ENCODE assay signal across 10 cellular contexts in genomic region chr4:143358419-143358818, GRCh38. TPM values are rescaled to one million over a fixed set of nuclear protein-coding genes. Genes with fewer than 3 reads are reported as not detected.
A peak's percentile ranks its signal among the peaks of the same experiment; 100 is the strongest.
DNase-seq lines count a peak whose midpoint lies in the region; ATAC-seq and TF ChIP-seq lines count a peak whose summit lies in the region.
"Had no signal": no experiment of that assay in that cellular context is flagged by ENCODE, and none has a peak within 500 bp of the region (broad histone marks: within the 10 kb centered on the region; RNA-seq: fewer than 3 reads in every experiment).

No MANE protein-coding gene starts in this region.

- CTCF ChIA-PET in mammary epithelial cell (lab: Charles Lee; ENCODE audit: low non-redundant PET): no interaction called here

- no peaks in the 10 kb centered on the region for H4K20me1 ChIP-seq in mammary epithelial cell (ENCODE audit: insufficient read depth, low read length)

- no peaks in the 10 kb centered on the region for H3K36me3 Mint-ChIP-seq in naive thymus-derived CD8-positive, alpha-beta T cell

- peaks cover 13 to 66% (median 15%) of the 10 kb centered on the region in 4 donors for H3K4me1 Mint-ChIP-seq in naive thymus-derived CD8-positive, alpha-beta T cell

- H3K36me3 ChIP-seq in heart left ventricle (no peaks in the 10 kb centered on the region), mammary epithelial cell (ENCODE audit: insufficient read depth, low read length) (no peaks in the 10 kb centered on the region)
- H3K36me3 ChIP-seq: left ventricle myocardium inferior had no signal

- peak overlapping the region in 6 of 10 donors; percentile 27 to 83 (median 65) for H3K4me3 Mint-ChIP-seq in naive thymus-derived CD8-positive, alpha-beta T cell

- no peaks in the 10 kb centered on the region for H3K27me3 Mint-ChIP-seq in naive thymus-derived CD8-positive, alpha-beta T cell

- peak overlapping the region; percentile 14 for H3K9ac ChIP-seq in mammary epithelial cell (ENCODE audit: insufficient read depth, low read length)

- H2AFZ ChIP-seq in mammary epithelial cell (ENCODE audit: low read depth, low read length): no peak overlapping the region

- BruUV-seq in mammary epithelial cell (replicated peaks; lab: Mats Ljungman, UMichigan): TSS peak; percentile 42

- H3K4me2 ChIP-seq in mammary epithelial cell (ENCODE audit: insufficient read depth, low read depth, low read length): peak overlapping the region; percentile 66

- 50 to 57% (median 54%) methylated on average over 3 of the region's 3 CpGs for WGBS in heart left ventricle, 4 donors
- WGBS in right cardiac atrium: 59% methylated on average over 3 of the region's 3 CpGs
- WGBS in mammary epithelial cell (ENCODE audit: low coverage, missing lambda C conversion rate): 70% methylated on average over 3 of the region's 3 CpGs

- no peaks in the 10 kb centered on the region for H3K9me3 Mint-ChIP-seq in naive thymus-derived CD8-positive, alpha-beta T cell

- ATAC-seq in heart left ventricle: no peak
- no peak for ATAC-seq in right cardiac atrium
- no peak for ATAC-seq in naive thymus-derived CD8-positive, alpha-beta T cell
- ATAC-seq in HG02884 (IDR thresholded peaks at IDR 0.05; ENCODE audit: unreplicated experiment): no peak
- ATAC-seq in GM21529 (IDR thresholded peaks at IDR 0.05; ENCODE audit: unreplicated experiment): no peak
- no peak for ATAC-seq in HG03520 (IDR thresholded peaks at IDR 0.05; ENCODE audit: unreplicated experiment)

- H3K4me3 ChIP-seq in heart left ventricle (no peak overlapping the region), right cardiac atrium (ENCODE audit: low read length) (no peak overlapping the region), mammary epithelial cell (replicated peaks in 1 of 3; ENCODE audit: insufficient read depth in 1 of 3, low read depth in 2 of 3, low read length in 3 of 3) (no peak overlapping the region)

- intact Hi-C loops in heart left ventricle (cut with DNase I): no loop called here
- intact Hi-C loops in right cardiac atrium (cut with DNase I): no loop called here
- intact Hi-C loops in mammary epithelial cell (cut with micrococcal nuclease): no loop called here

- H3K27ac Mint-ChIP-seq in naive thymus-derived CD8-positive, alpha-beta T cell: peak overlapping the region in 1 of 10 donors; percentile 84

- H3K27me3 ChIP-seq in heart left ventricle (no peaks in the 10 kb centered on the region), right cardiac atrium (ENCODE audit: control insufficient read depth, insufficient read depth) (no peaks in the 10 kb centered on the region), mammary epithelial cell (ENCODE audit: insufficient read depth, low read length) (no peaks in the 10 kb centered on the region)

- peak overlapping the region in 9 of 12 donors; percentile 1 to 82 (median 39) for H3K27ac ChIP-seq in heart left ventricle
- no peak overlapping the region for H3K27ac ChIP-seq in right cardiac atrium (ENCODE audit: low read length)
- peak overlapping the region; percentile 94 for H3K27ac ChIP-seq in mammary epithelial cell (ENCODE audit: insufficient read depth, low read depth, low read length)
- H3K27ac ChIP-seq: left ventricle myocardium inferior had no signal

- in situ Hi-C loops in mammary epithelial cell (cut with MboI; ENCODE audit: low sequenced_read_pairs in 2 of 2): no loop called here

- peaks cover 70% of the 10 kb centered on the region for H3K79me2 ChIP-seq in mammary epithelial cell (ENCODE audit: insufficient read depth, low read length)

- POLR2A ChIA-PET in naive thymus-derived CD8-positive, alpha-beta T cell (lab: Charles Lee): no interaction called here

- H3K4me1 ChIP-seq in heart left ventricle (peaks cover 6 to 100% (median 82%) of the 10 kb centered on the region in 12 donors), right cardiac atrium (ENCODE audit: control insufficient read depth, insufficient read depth, low read length) (peaks cover 4% of the 10 kb centered on the region), mammary epithelial cell (ENCODE audit: insufficient read depth, low read length) (peaks cover 63% of the 10 kb centered on the region)
- H3K4me1 ChIP-seq: left ventricle myocardium inferior had no signal

- no peak for TF ChIP-seq CTCF in heart left ventricle (IDR thresholded peaks at IDR 0.05)
- TF ChIP-seq CTCF in mammary epithelial cell (conservative IDR thresholded peaks at IDR 0.05 in 1 of 2, IDR thresholded peaks at IDR 0.05 in 1 of 2; ENCODE audit: extremely low read depth in 1 of 2, insufficient read depth in 1 of 2, low read depth in 1 of 2, low read length in 2 of 2): no peak

- TF ChIP-seq POLR2A in heart left ventricle (IDR thresholded peaks at IDR 0.05): no peak

- dilution Hi-C loops in mammary epithelial cell (cut with HindIII; ENCODE audit: low sequenced_read_pairs): no loop called here

- H3K9me3 ChIP-seq in heart left ventricle: no peaks in the 10 kb centered on the region
- H3K9me3 ChIP-seq in right cardiac atrium (ENCODE audit: control insufficient read depth, low read length): no peaks in the 10 kb centered on the region
- H3K9me3 ChIP-seq in mammary epithelial cell (replicated peaks; ENCODE audit: insufficient read depth, low read length): no peaks in the 10 kb centered on the region
- H3K9me3 ChIP-seq: left ventricle myocardium inferior had no signal

- no peak for DNase-seq in heart left ventricle
- DNase-seq in right cardiac atrium: no peak
- no peak for DNase-seq in mammary epithelial cell
- DNase-seq in naive thymus-derived CD8-positive, alpha-beta T cell: no peak
- no peak for DNase-seq in EL
- DNase-seq: left ventricle myocardium inferior, NCI-H748 treated with DMSO at 0.1 percent for 48 hours had no signal

RNA-seq across cellular contexts. Expression of gene GAB1, which starts 21.7 kb away (rescaled TPM):
- total RNA-seq in heart left ventricle (100 to 1,000 TPM in 3 of 9 donors, 10 to 100 TPM in 6; 49.4 to 130 (median 80.6) TPM), right cardiac atrium (10 to 100 TPM; 46.8 to 73.4 (median 59.0) TPM), mammary epithelial cell (10 to 100 TPM; 20.5 to 20.7 TPM)
- polyA plus RNA-seq in heart left ventricle (10 to 100 TPM; 15.3 to 25.2 TPM), right cardiac atrium (11.0 TPM), mammary epithelial cell (9.1 TPM)
- 67.3 TPM for polyA minus RNA-seq in mammary epithelial cell
- 1 to 10 TPM in 1 of 2 experiments, under 1 TPM in 1; 0.63 to 1.1 TPM for total RNA-seq in naive thymus-derived CD8-positive, alpha-beta T cell
- polyA plus RNA-seq in naive thymus-derived CD8-positive, alpha-beta T cell: not detected

Comparison
In these comparisons a context has a peak if more than half of its experiments do, and no peak if none do; other contexts are left out.
1. RNA of gene GAB1, which starts 21.7 kb away (total RNA-seq): 49.4 to 130 TPM in heart left ventricle, 46.8 to 73.4 TPM in right cardiac atrium and 20.5 to 20.7 TPM in mammary epithelial cell; 0.63 to 1.1 TPM in naive thymus-derived CD8-positive, alpha-beta T cell; every median in the first group is over 10 times any median in the second.